9 cellular contexts compared by ENCODE assay signal in the genomic region with DNA sequence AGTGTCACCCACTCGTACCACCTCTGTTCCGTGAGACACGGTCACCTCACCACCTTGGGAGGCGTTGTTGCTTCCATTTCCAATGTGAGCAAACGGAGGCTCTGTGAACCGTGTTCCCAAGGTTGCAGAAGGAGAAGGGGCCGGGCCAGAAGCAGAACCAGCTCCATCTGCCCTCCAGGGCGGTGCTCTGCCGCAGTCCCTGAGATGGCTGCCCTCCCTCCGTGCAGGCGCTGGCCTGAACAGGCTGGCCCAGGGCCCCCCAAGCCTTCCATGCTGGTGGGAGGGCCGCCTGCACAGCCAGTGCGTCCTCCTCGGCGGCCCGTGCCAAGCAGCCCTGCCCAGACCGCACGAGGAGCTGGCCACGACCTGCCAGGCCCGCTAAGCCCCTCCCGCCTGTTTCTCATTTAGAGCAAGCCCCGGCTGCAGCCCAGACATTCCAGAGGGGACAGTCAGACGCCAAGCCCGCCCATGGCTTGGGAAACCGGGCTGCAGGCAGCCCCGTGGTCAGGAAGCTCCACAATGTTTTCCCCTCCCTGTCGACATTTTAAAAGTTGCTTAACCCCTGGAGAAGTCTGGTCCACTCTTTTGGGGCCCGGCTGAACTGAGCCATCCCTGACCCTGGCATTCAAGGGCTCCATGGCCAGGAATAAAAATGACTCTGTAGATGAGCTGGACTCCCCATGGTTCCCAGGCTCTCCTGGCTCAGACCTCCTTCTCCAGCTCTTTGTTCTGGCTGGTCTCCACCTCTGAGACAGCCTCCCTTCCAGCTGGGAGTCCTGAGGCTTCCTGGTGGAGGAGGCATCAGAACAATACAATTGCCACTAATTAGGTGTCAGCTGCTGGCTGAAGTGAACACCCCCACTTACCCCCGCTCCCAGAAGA.
DNase-seq lines count a peak whose midpoint lies in the region; ATAC-seq and TF ChIP-seq lines count a peak whose summit lies in the region.
"Had no signal": no experiment of that assay in that cellular context is flagged by ENCODE, and none has a peak within 500 bp of the region (broad histone marks: within the 10 kb centered on the region; RNA-seq: fewer than 3 reads in every experiment).

No MANE protein-coding gene starts in this region.

- WGBS in spleen, 5 donors, result 38 to 62% (median 46%) methylated on average over 10 to 29 of the region's 29 CpGs

- peaks cover 5 to 12% (median 7%) of the 10 kb centered on the region in 4 donors for H3K4me1 Mint-ChIP-seq in naive thymus-derived CD8-positive, alpha-beta T cell

- no peaks in the 10 kb centered on the region for H3K36me3 Mint-ChIP-seq in naive thymus-derived CD8-positive, alpha-beta T cell

- no peak for TF ChIP-seq POLR2A in spleen (IDR thresholded peaks at IDR 0.05)

- peak; percentile 45 for DNase-seq in HFF-Myc (ENCODE audit: extremely low read depth, low read depth)
- DNase-seq in brain microvascular endothelial cell, result peak; percentile 84
- peak; percentile 98 for DNase-seq in islet precursor cell
- DNase-seq in spleen, result no peak
- no peak for DNase-seq in naive thymus-derived CD8-positive, alpha-beta T cell
- DNase-seq in activated naive CD4-positive, alpha-beta T cell (lab: John Stamatoyannopoulos, UW), result no peak

- no peak for ATAC-seq in HG03135 (IDR thresholded peaks at IDR 0.05; ENCODE audit: unreplicated experiment)
- ATAC-seq in HG02642 (IDR thresholded peaks at IDR 0.05; ENCODE audit: poor library complexity, unreplicated experiment), result no peak
- ATAC-seq in naive thymus-derived CD8-positive, alpha-beta T cell, result no peak

- peaks cover 0 to 31% (median 4%) of the 10 kb centered on the region in 6 donors for H3K4me1 ChIP-seq in spleen

- in situ Hi-C loops in brain microvascular endothelial cell (cut with HindIII; ENCODE audit: low pct_ligation_motif_present, low sequenced_read_pairs), result no loop called here

- H3K9me3 Mint-ChIP-seq in naive thymus-derived CD8-positive, alpha-beta T cell, result peaks cover 0 to 2% (median 0%) of the 10 kb centered on the region in 9 donors
- H3K9me3 Mint-ChIP-seq: activated T-helper 2 cell treated with anti-CD3 and anti-CD28 coated beads, Interferon-gamma antibody, Interleukin-2, Interleukin-4, amounts not matched to agents 10 μg/mL and 5 μg/mL and 100 μg/mL, durations not matched to agents 14 hours and 24 hours and 36 hours had no signal

- H3K4me3 ChIP-seq in HFF-Myc (replicated peaks; ENCODE audit: low read depth, low read length), result no peak overlapping the region
- no peak overlapping the region for H3K4me3 ChIP-seq in brain microvascular endothelial cell (ENCODE audit: low read depth, low read length)
- H3K4me3 ChIP-seq in spleen, result peak overlapping the region in 6 of 8 donors; percentile 15 to 57 (median 22)

- H3K4me3 Mint-ChIP-seq in naive thymus-derived CD8-positive, alpha-beta T cell, result peak overlapping the region in 1 of 10 donors; percentile 42

- peak overlapping the region in 2 of 10 donors; percentile 37 to 44 for H3K27ac Mint-ChIP-seq in naive thymus-derived CD8-positive, alpha-beta T cell
- H3K27ac Mint-ChIP-seq: activated T-helper 2 cell treated with anti-CD3 and anti-CD28 coated beads, Interferon-gamma antibody, Interleukin-2, Interleukin-4, amounts not matched to agents 10 μg/mL and 5 μg/mL and 100 μg/mL, durations not matched to agents 14 hours and 24 hours and 36 hours had no signal

- POLR2A ChIA-PET in naive thymus-derived CD8-positive, alpha-beta T cell (lab: Charles Lee), result interaction anchor here (0.5 to 0.6 kb wide), 2 partner anchors 229 to 233 kb away, joined by 3 read pairs; no protein-coding TSS in a partner anchor

- intact Hi-C loops in spleen (cut with DNase I; ENCODE audit: low total_unique reads), result no loop called here

- H3K27me3 Mint-ChIP-seq in naive thymus-derived CD8-positive, alpha-beta T cell, result no peaks in the 10 kb centered on the region

- H3K27me3 ChIP-seq in brain microvascular endothelial cell (replicated peaks), result no peaks in the 10 kb centered on the region
- H3K27me3 ChIP-seq in spleen (replicated peaks in 1 of 7), result peaks cover 0 to 5% (median 0%) of the 10 kb centered on the region in 7 donors

- H3K27ac ChIP-seq in brain microvascular endothelial cell (peak overlapping the region; percentile 62), spleen (peak overlapping the region in 6 of 8 donors; percentile 27 to 85 (median 77))

- TF ChIP-seq CTCF in HFF-Myc (IDR thresholded peaks at IDR 0.05; ENCODE audit: low read depth, low read length, missing control alignments) (no peak), brain microvascular endothelial cell (IDR thresholded peaks at IDR 0.05; ENCODE audit: low read depth, low read length, missing control alignments) (peak; percentile 30), spleen (IDR thresholded peaks at IDR 0.05 in 8 of 11, conservative IDR thresholded peaks at IDR 0.05 in 3 of 11) (no peak)

- H3K9me3 ChIP-seq in spleen, result peaks cover 0 to 15% (median 0%) of the 10 kb centered on the region in 8 donors

- H3K36me3 ChIP-seq in brain microvascular endothelial cell (replicated peaks), result no peaks in the 10 kb centered on the region
- no peaks in the 10 kb centered on the region for H3K36me3 ChIP-seq in spleen

Comparison
In these comparisons a context has a peak if more than half of its experiments do, and no peak if none do; other contexts are left out.
1. DNase-seq: peak in HFF-Myc (single experiment), brain microvascular endothelial cell (single experiment) and islet precursor cell (single experiment); none in spleen (single experiment), naive thymus-derived CD8-positive, alpha-beta T cell (0 of 10) and activated naive CD4-positive, alpha-beta T cell (0 of 4).
2. H3K4me3 ChIP-seq: peak in spleen (6 of 8); none in HFF-Myc (single experiment) and brain microvascular endothelial cell (single experiment).